Comparison of ENCODE assay signal across 20 cellular contexts in genomic region chrX:27675493-27675892, GRCh38.
A peak's percentile ranks its signal among the peaks of the same experiment; 100 is the strongest.
DNase-seq lines count a peak whose midpoint lies in the region; ATAC-seq and TF ChIP-seq lines count a peak whose summit lies in the region.
"Had no signal": no experiment of that assay in that cellular context is flagged by ENCODE, and none has a peak within 500 bp of the region (broad histone marks: within the 10 kb centered on the region; RNA-seq: fewer than 3 reads in every experiment).

No MANE protein-coding gene starts in this region.

- H3K27ac ChIP-seq in epithelial cell of prostate, result peak overlapping the region; percentile 44
- H3K27ac ChIP-seq: cardiac muscle cell, esophagus squamous epithelium, heart left ventricle, neural progenitor cell, tibial nerve had no signal

- ATAC-seq in HG02884 (IDR thresholded peaks at IDR 0.05; ENCODE audit: unreplicated experiment) (no peak), GM18907 (IDR thresholded peaks at IDR 0.05; ENCODE audit: unreplicated experiment) (no peak)
- ATAC-seq: heart left ventricle; stimulated activated naive CD8-positive, alpha-beta T cell treated with anti-CD3 and anti-CD28 coated beads, Interleukin-15, amount 100 ng/mL, for 72 hours; T-cell had no signal

- H3K4me3 ChIP-seq in retinal pigment epithelial cell (ENCODE audit: low read length), result no peak overlapping the region
- H3K4me3 ChIP-seq: cardiac muscle cell, esophagus squamous epithelium, heart left ventricle, neural progenitor cell, tibial nerve had no signal

- TF ChIP-seq CTCF in retinal pigment epithelial cell (conservative IDR thresholded peaks at IDR 0.05; ENCODE audit: low read depth, low read length), result no peak

- DNase-seq in HT1080 (ENCODE audit: low read depth) (peak; percentile 66), RKO (ENCODE audit: low spot score) (peak; percentile 4), epithelial cell of prostate (ENCODE audit: low read depth, low spot score) (peak; percentile 63), retinal pigment epithelial cell (ENCODE audit: low read depth) (peak; percentile 5), cerebellar nuclear complex (lab: John Stamatoyannopoulos, UW) (no peak)
- DNase-seq: activated CD4-positive, alpha-beta T cell treated with anti-CD3 and anti-CD28 coated beads for 4 hours; activated naive CD8-positive, alpha-beta T cell treated with anti-CD3 and anti-CD28 coated beads, Interleukin-2, amount 10 ng/mL, durations not matched to agents 7 days and 5 days; COR-L47; esophagus squamous epithelium; heart left ventricle; NCI-H1436; NCI-H748 treated with DMSO at 0.1 percent for 48 hours; stimulated activated CD4-positive, alpha-beta T cell treated with anti-CD3 and anti-CD28 coated beads, Interleukin-4, amount 100 ng/mL, for 24 hours; stimulated activated naive CD8-positive, alpha-beta T cell treated with anti-CD3 and anti-CD28 coated beads, Interleukin-15, amount 100 ng/mL, for 72 hours; T-cell had no signal

Comparison
In these comparisons a context has a peak if more than half of its experiments do, and no peak if none do; other contexts are left out.
1. DNase-seq: peak in HT1080 (single experiment), RKO (single experiment), epithelial cell of prostate (single experiment) and retinal pigment epithelial cell (single experiment); none in cerebellar nuclear complex (0 of 2).